In the genomic region with DNA sequence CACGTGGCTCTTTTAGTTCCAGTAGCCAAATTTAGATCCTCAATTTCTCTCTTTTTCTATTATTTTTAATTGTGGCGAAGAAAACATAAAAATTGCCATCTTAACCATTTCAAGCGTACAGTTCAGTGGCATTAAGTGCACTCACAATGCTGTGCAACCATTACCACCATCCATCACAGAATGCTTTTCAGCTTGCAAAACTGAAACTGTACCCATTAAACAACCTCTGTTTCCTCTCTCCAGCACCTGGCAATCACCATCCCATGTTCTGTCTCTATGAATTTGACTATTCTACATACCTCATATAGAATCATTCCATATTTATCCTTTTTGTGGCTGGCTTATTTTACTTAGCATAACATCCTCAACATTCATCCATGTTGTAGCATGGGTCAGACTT, we compare ENCODE assay signal across 14 cellular contexts.
DNase-seq lines count a peak whose midpoint lies in the region; ATAC-seq and TF ChIP-seq lines count a peak whose summit lies in the region.
"Had no signal": no experiment of that assay in that cellular context is flagged by ENCODE, and none has a peak within 500 bp of the region (broad histone marks: within the 10 kb centered on the region; RNA-seq: fewer than 3 reads in every experiment).

No MANE protein-coding gene starts in this region.

- ATAC-seq in GM19328 (IDR thresholded peaks at IDR 0.05; ENCODE audit: unreplicated experiment) (peak; percentile 40), HG02623 (IDR thresholded peaks at IDR 0.05; ENCODE audit: unreplicated experiment) (peak; percentile 42), HG03460 (IDR thresholded peaks at IDR 0.05; ENCODE audit: unreplicated experiment) (peak; percentile 35)
- peak; percentile 21 to 24 for ATAC-seq in stimulated activated naive B cell treated with anti-CD40 and anti-IgM and Interleukin-4, amounts not matched to agents 10 μg/mL and 1 μg/mL and 100 μg/mL, for 72 hours (replicated peaks)
- ATAC-seq: activated CD4-positive, CD25-positive, alpha-beta regulatory T cell treated with anti-CD3 and anti-CD28 coated beads, Interleukin-2, amount 50 U/mL, for 24 hours; PC-3 had no signal

- peaks cover 16 to 22% of the 10 kb centered on the region in 2 donors for H3K4me1 Mint-ChIP-seq in stimulated activated naive B cell treated with anti-CD40 and anti-IgM and Interleukin-4, amounts not matched to agents 10 μg/mL and 1 μg/mL and 100 μg/mL, for 72 hours
- H3K4me1 Mint-ChIP-seq in Calu3 (ENCODE audit: low read depth, unreplicated experiment): no peaks in the 10 kb centered on the region

- intact Hi-C loops in Calu3 (cut with micrococcal nuclease; ENCODE audit: unreplicated experiment): no loop called here

- H3K36me3 Mint-ChIP-seq in stimulated activated naive B cell treated with anti-CD40 and anti-IgM and Interleukin-4, amounts not matched to agents 10 μg/mL and 1 μg/mL and 100 μg/mL, for 72 hours: peaks cover 21 to 50% of the 10 kb centered on the region in 2 donors
- no peaks in the 10 kb centered on the region for H3K36me3 Mint-ChIP-seq in Calu3 (ENCODE audit: insufficient read depth, unreplicated experiment)

- no TSS peak for BruUV-seq in Calu3 (replicated peaks; lab: Mats Ljungman, UMichigan)

- TF ChIP-seq CTCF in foreskin fibroblast (IDR thresholded peaks at IDR 0.05; ENCODE audit: low read depth, low read length) (no peak), Calu3 (IDR thresholded peaks at IDR 0.05; ENCODE audit: unreplicated experiment) (no peak)

- H3K27ac Mint-ChIP-seq in stimulated activated naive B cell treated with anti-CD40 and anti-IgM and Interleukin-4, amounts not matched to agents 10 μg/mL and 1 μg/mL and 100 μg/mL, for 72 hours: no peak overlapping the region
- H3K27ac Mint-ChIP-seq in Calu3 (ENCODE audit: unreplicated experiment): no peak overlapping the region

- CTCF ChIA-PET in Calu3 (lab: Charles Lee): no interaction called here

- H3K4me3 ChIP-seq in foreskin fibroblast (ENCODE audit: low read depth in 1 of 2, low read length in 2 of 2): no peak overlapping the region
- H3K4me3 ChIP-seq: HAP-1 had no signal

- no peak for DNase-seq in stimulated activated naive B cell treated with anti-CD40 and anti-IgM and Interleukin-4, amounts not matched to agents 10 μg/mL and 1 μg/mL and 100 μg/mL, for 72 hours
- DNase-seq in GOT3 (lab: John Stamatoyannopoulos, UW): no peak
- DNase-seq in HK-2 (ENCODE audit: unreplicated experiment): no peak
- DNase-seq in foreskin fibroblast: no peak
- DNase-seq in Calu3: no peak
- DNase-seq: left ventricle myocardium superior; NCI-H1092 treated with DMSO at 0.1 percent for 48 hours; PC-3; stimulated activated naive CD4-positive, alpha-beta T cell had no signal

- no peaks in the 10 kb centered on the region for H3K9me3 Mint-ChIP-seq in stimulated activated naive B cell treated with anti-CD40 and anti-IgM and Interleukin-4, amounts not matched to agents 10 μg/mL and 1 μg/mL and 100 μg/mL, for 72 hours
- no peaks in the 10 kb centered on the region for H3K9me3 Mint-ChIP-seq in Calu3 (ENCODE audit: low read depth, unreplicated experiment)

- H3K4me3 Mint-ChIP-seq in stimulated activated naive B cell treated with anti-CD40 and anti-IgM and Interleukin-4, amounts not matched to agents 10 μg/mL and 1 μg/mL and 100 μg/mL, for 72 hours: no peak overlapping the region
- no peak overlapping the region for H3K4me3 Mint-ChIP-seq in Calu3 (ENCODE audit: low read depth, unreplicated experiment)

- no peaks in the 10 kb centered on the region for H3K27me3 Mint-ChIP-seq in stimulated activated naive B cell treated with anti-CD40 and anti-IgM and Interleukin-4, amounts not matched to agents 10 μg/mL and 1 μg/mL and 100 μg/mL, for 72 hours
- H3K27me3 Mint-ChIP-seq in Calu3 (ENCODE audit: unreplicated experiment): no peaks in the 10 kb centered on the region
